Comparison of ENCODE assay signal across 2 cellular contexts in genomic region chr19:40941481-40942219, GRCh38.
TF ChIP-seq lines count a peak whose summit lies in the region.

No MANE protein-coding gene starts in this region.

TF ChIP-seq in HEK293, 187 proteins besides CTCF, POLR2A, EP300 and RAD21 (continued from another document):
- TF ChIP-seq ZNF266 (tag by site-specific recombination; IDR thresholded peaks at IDR 0.05; ENCODE audit: low read depth) (0 out of 2 replicates have a peak, but pooled peaks have one; percentile 27), GFI1B (tag by site-specific recombination; IDR thresholded peaks at IDR 0.05) (no peak), ZNF24 (tag by site-specific recombination; IDR thresholded peaks at IDR 0.05) (no peak), ZNF398 (tag by site-specific recombination; IDR thresholded peaks at IDR 0.05) (peak; percentile 57), ZNF473 (tag by site-specific recombination; IDR thresholded peaks at IDR 0.05) (no peak), PRDM1 (tag by site-specific recombination; IDR thresholded peaks at IDR 0.05) (peak; percentile 97), ZNF621 (tag by site-specific recombination; IDR thresholded peaks at IDR 0.05) (no peak)

TF ChIP-seq in K562, 482 proteins besides CTCF, POLR2A, EP300 and RAD21 (continued from another document):
- TF ChIP-seq MYC (IDR thresholded peaks at IDR 0.05; ENCODE audit: low read depth, low read length) (no peak), MYC (CRISPR knock-in tag; IDR thresholded peaks at IDR 0.05; ENCODE audit: borderline replicate concordance, low read depth) (no peak), KDM5B (IDR thresholded peaks at IDR 0.05; ENCODE audit: insufficient replicate concordance, low read depth, low read length) (no peak), TOE1 (IDR thresholded peaks at IDR 0.05; ENCODE audit: borderline replicate concordance) (no peak), TOE1 (CRISPR knock-in tag; IDR thresholded peaks at IDR 0.05; ENCODE audit: borderline replicate concordance, low read depth) (no peak), ARID3B (CRISPR knock-in tag; IDR thresholded peaks at IDR 0.05; ENCODE audit: borderline replicate concordance) (no peak), ZBTB26 (CRISPR knock-in tag; IDR thresholded peaks at IDR 0.05) (0 out of 2 replicates have a peak, but pooled peaks have one; percentile 33), NCOA1 (IDR thresholded peaks at IDR 0.05; ENCODE audit: low read depth) (no peak), BCOR (IDR thresholded peaks at IDR 0.05) (no peak), POLR3A (IDR thresholded peaks at IDR 0.05; ENCODE audit: borderline replicate concordance, extremely low read depth, insufficient read depth, insufficient read length) (no peak), HNRNPK (IDR thresholded peaks at IDR 0.05; ENCODE audit: low read depth, low read length, poor library complexity, severe bottlenecking) (no peak), MAFK (IDR thresholded peaks at IDR 0.05; ENCODE audit: low read length) (no peak), ARID1B (IDR thresholded peaks at IDR 0.05) (0 out of 2 replicates have a peak, but pooled peaks have one; percentile 12)
TF ChIP-seq in K562: peak in this region for 5.
